In genomic region chr18:40531061-40531460, GRCh38 we compare ENCODE assay signal across 21 cellular contexts.
"Had no signal": no experiment of that assay in that cellular context is flagged by ENCODE, and none has a peak within 500 bp of the region (broad histone marks: within the 10 kb centered on the region; RNA-seq: fewer than 3 reads in every experiment).

No MANE protein-coding gene starts in this region.

- H3K9me3 ChIP-seq: esophagus squamous epithelium, psoas muscle, tibial nerve had no signal

- H3K36me3 ChIP-seq: esophagus squamous epithelium, tibial nerve had no signal

- H3K27ac ChIP-seq: esophagus squamous epithelium, psoas muscle, skin epidermis, tibial nerve had no signal

- H3K4me3 ChIP-seq: esophagus squamous epithelium, lung, psoas muscle, skin epidermis, tibial nerve had no signal

- H3K27me3 Mint-ChIP-seq: activated CD4-positive, alpha-beta memory T cell treated with anti-CD3 and anti-CD28 coated beads, Interleukin-2, amount 10 ng/mL, durations not matched to agents 7 days and 5 days; activated CD4-positive, alpha-beta T cell treated with anti-CD3 and anti-CD28 coated beads for 36 hours; activated CD8-positive, alpha-beta memory T cell treated with anti-CD3 and anti-CD28 coated beads, Interleukin-2, amount 10 ng/mL, durations not matched to agents 7 days and 5 days; activated naive CD4-positive, alpha-beta T cell treated with anti-CD3 and anti-CD28 coated beads, Interleukin-2, amount 10 ng/mL, durations not matched to agents 7 days and 5 days; activated naive CD8-positive, alpha-beta T cell treated with anti-CD3 and anti-CD28 coated beads, Interleukin-2, amount 50 U/mL, for 24 hours; activated T-cell treated with anti-CD3 and anti-CD28 coated beads, Interleukin-2, amount 50 U/mL, for 24 hours; stimulated activated naive CD8-positive, alpha-beta T cell treated with anti-CD3 and anti-CD28 coated beads, Interleukin-15, Interleukin-2, amounts not matched to agents 100 ng/mL and 50 ng/mL, for 24 hours had no signal

- H3K4me1 ChIP-seq: esophagus squamous epithelium, psoas muscle, tibial nerve had no signal

- H3K27ac Mint-ChIP-seq: activated CD4-positive, alpha-beta memory T cell treated with anti-CD3 and anti-CD28 coated beads, Interleukin-2, amount 10 ng/mL, durations not matched to agents 7 days and 5 days; activated CD4-positive, alpha-beta T cell treated with anti-CD3 and anti-CD28 coated beads for 36 hours; activated CD8-positive, alpha-beta memory T cell treated with anti-CD3 and anti-CD28 coated beads, Interleukin-2, amount 10 ng/mL, durations not matched to agents 7 days and 5 days; activated naive CD4-positive, alpha-beta T cell treated with anti-CD3 and anti-CD28 coated beads, Interleukin-2, amount 10 ng/mL, durations not matched to agents 7 days and 5 days; activated naive CD8-positive, alpha-beta T cell treated with anti-CD3 and anti-CD28 coated beads, Interleukin-2, amount 50 U/mL, for 24 hours; activated T-cell treated with anti-CD3 and anti-CD28 coated beads, Interleukin-2, amount 50 U/mL, for 24 hours; nephron progenitor cell; stimulated activated naive CD8-positive, alpha-beta T cell treated with anti-CD3 and anti-CD28 coated beads, Interleukin-15, Interleukin-2, amounts not matched to agents 100 ng/mL and 50 ng/mL, for 24 hours; WTC11 had no signal

- DNase-seq: activated CD4-positive, alpha-beta memory T cell treated with anti-CD3 and anti-CD28 coated beads, Interleukin-2, amount 10 ng/mL, durations not matched to agents 7 days and 5 days; activated CD4-positive, alpha-beta T cell treated with anti-CD3 and anti-CD28 coated beads for 36 hours; activated CD8-positive, alpha-beta memory T cell treated with anti-CD3 and anti-CD28 coated beads, Interleukin-2, amount 10 ng/mL, durations not matched to agents 7 days and 5 days; activated naive CD4-positive, alpha-beta T cell treated with anti-CD3 and anti-CD28 coated beads, Interleukin-2, amount 10 ng/mL, durations not matched to agents 7 days and 5 days; activated naive CD8-positive, alpha-beta T cell treated with anti-CD3 and anti-CD28 coated beads, Interleukin-2, amount 50 U/mL, for 24 hours; activated T-cell treated with anti-CD3 and anti-CD28 coated beads, Interleukin-2, amount 50 U/mL, for 24 hours; aorta; cerebellar nuclear complex; effector CD4-positive, alpha-beta T cell; esophagus squamous epithelium; hippocampal formation; nephron progenitor cell; psoas muscle; right cardiac atrium; stimulated activated CD4-positive, alpha-beta T cell treated with anti-CD3 and anti-CD28 coated beads, Interleukin-15, amount 100 ng/mL, for 24 hours; stimulated activated CD4-positive, alpha-beta T cell treated with anti-CD3 and anti-CD28 coated beads, Interleukin-2, amount 100 ng/mL, for 48 hours had no signal

- H3K9me3 Mint-ChIP-seq: nephron progenitor cell, WTC11 had no signal

- H3K4me1 Mint-ChIP-seq: activated CD4-positive, alpha-beta memory T cell treated with anti-CD3 and anti-CD28 coated beads, Interleukin-2, amount 10 ng/mL, durations not matched to agents 7 days and 5 days; activated CD4-positive, alpha-beta T cell treated with anti-CD3 and anti-CD28 coated beads for 36 hours; activated CD8-positive, alpha-beta memory T cell treated with anti-CD3 and anti-CD28 coated beads, Interleukin-2, amount 10 ng/mL, durations not matched to agents 7 days and 5 days; activated naive CD4-positive, alpha-beta T cell treated with anti-CD3 and anti-CD28 coated beads, Interleukin-2, amount 10 ng/mL, durations not matched to agents 7 days and 5 days; activated naive CD8-positive, alpha-beta T cell treated with anti-CD3 and anti-CD28 coated beads, Interleukin-2, amount 50 U/mL, for 24 hours; nephron progenitor cell; WTC11 had no signal

- ATAC-seq: activated CD4-positive, alpha-beta T cell treated with anti-CD3 and anti-CD28 coated beads for 36 hours; activated CD8-positive, alpha-beta memory T cell treated with anti-CD3 and anti-CD28 coated beads, Interleukin-2, amount 10 ng/mL, durations not matched to agents 7 days and 5 days; activated naive CD8-positive, alpha-beta T cell treated with anti-CD3 and anti-CD28 coated beads, Interleukin-2, amount 50 U/mL, for 24 hours; psoas muscle; right cardiac atrium; WTC11 had no signal

- H3K36me3 Mint-ChIP-seq: activated CD8-positive, alpha-beta memory T cell treated with anti-CD3 and anti-CD28 coated beads, Interleukin-2, amount 10 ng/mL, durations not matched to agents 7 days and 5 days; activated naive CD4-positive, alpha-beta T cell treated with anti-CD3 and anti-CD28 coated beads, Interleukin-2, amount 10 ng/mL, durations not matched to agents 7 days and 5 days; WTC11 had no signal

- H3K27me3 ChIP-seq: esophagus squamous epithelium, tibial nerve had no signal

- H3K4me3 Mint-ChIP-seq: activated CD4-positive, alpha-beta memory T cell treated with anti-CD3 and anti-CD28 coated beads, Interleukin-2, amount 10 ng/mL, durations not matched to agents 7 days and 5 days; activated CD4-positive, alpha-beta T cell treated with anti-CD3 and anti-CD28 coated beads for 36 hours; activated CD8-positive, alpha-beta memory T cell treated with anti-CD3 and anti-CD28 coated beads, Interleukin-2, amount 10 ng/mL, durations not matched to agents 7 days and 5 days; activated naive CD4-positive, alpha-beta T cell treated with anti-CD3 and anti-CD28 coated beads, Interleukin-2, amount 10 ng/mL, durations not matched to agents 7 days and 5 days; activated naive CD8-positive, alpha-beta T cell treated with anti-CD3 and anti-CD28 coated beads, Interleukin-2, amount 50 U/mL, for 24 hours; activated T-cell treated with anti-CD3 and anti-CD28 coated beads, Interleukin-2, amount 50 U/mL, for 24 hours; nephron progenitor cell; stimulated activated naive CD8-positive, alpha-beta T cell treated with anti-CD3 and anti-CD28 coated beads, Interleukin-15, Interleukin-2, amounts not matched to agents 100 ng/mL and 50 ng/mL, for 24 hours; WTC11 had no signal
